In genomic region chr14:88551094-88551870, GRCh38 we compare ENCODE assay signal across 8 cellular contexts.
DNase-seq lines count a peak whose midpoint lies in the region; ATAC-seq and TF ChIP-seq lines count a peak whose summit lies in the region.

No MANE protein-coding gene starts in this region.

- peak overlapping the region; percentile 88 to 92 for H3K4me3 ChIP-seq in stomach smooth muscle (ENCODE audit: low read length in 2 of 2)

- CTCF ChIA-PET in activated naive CD4-positive, alpha-beta T cell treated with anti-CD3 and anti-CD28 coated beads, Interleukin-2, amount 10 ng/mL, durations not matched to agents 7 days and 5 days (lab: Charles Lee): no interaction called here

- H3K27ac ChIP-seq in stomach smooth muscle (ENCODE audit: low read length): peak overlapping the region; percentile 79

- H3K4me1 Mint-ChIP-seq in activated naive CD4-positive, alpha-beta T cell treated with anti-CD3 and anti-CD28 coated beads, Interleukin-2, amount 10 ng/mL, durations not matched to agents 7 days and 5 days: peaks cover 24% of the 10 kb centered on the region
- H3K4me1 Mint-ChIP-seq in nephron: peaks cover 53% of the 10 kb centered on the region

- H3K4me3 Mint-ChIP-seq in activated naive CD4-positive, alpha-beta T cell treated with anti-CD3 and anti-CD28 coated beads, Interleukin-2, amount 10 ng/mL, durations not matched to agents 7 days and 5 days: peak overlapping the region; percentile 66
- H3K4me3 Mint-ChIP-seq in nephron: peak overlapping the region; percentile 94 to 98 (median 95)

- peaks cover 69% of the 10 kb centered on the region for H3K27me3 Mint-ChIP-seq in activated naive CD4-positive, alpha-beta T cell treated with anti-CD3 and anti-CD28 coated beads, Interleukin-2, amount 10 ng/mL, durations not matched to agents 7 days and 5 days
- no peaks in the 10 kb centered on the region for H3K27me3 Mint-ChIP-seq in nephron (ENCODE audit: low read depth)

- no peaks in the 10 kb centered on the region for H3K27me3 ChIP-seq in stomach smooth muscle (ENCODE audit: control insufficient read depth in 1 of 2, insufficient read depth in 2 of 2, low read length in 2 of 2)

- H3K36me3 Mint-ChIP-seq in activated naive CD4-positive, alpha-beta T cell treated with anti-CD3 and anti-CD28 coated beads, Interleukin-2, amount 10 ng/mL, durations not matched to agents 7 days and 5 days: no peaks in the 10 kb centered on the region
- peaks cover 25% of the 10 kb centered on the region for H3K36me3 Mint-ChIP-seq in nephron (ENCODE audit: low read depth)

- H3K9me3 Mint-ChIP-seq in activated naive CD4-positive, alpha-beta T cell treated with anti-CD3 and anti-CD28 coated beads, Interleukin-2, amount 10 ng/mL, durations not matched to agents 7 days and 5 days: no peaks in the 10 kb centered on the region
- H3K9me3 Mint-ChIP-seq in nephron: no peaks in the 10 kb centered on the region

- no peak overlapping the region for H3K27ac Mint-ChIP-seq in activated naive CD4-positive, alpha-beta T cell treated with anti-CD3 and anti-CD28 coated beads, Interleukin-2, amount 10 ng/mL, durations not matched to agents 7 days and 5 days
- peak overlapping the region in 1 of 3 experiments; percentile 63 for H3K27ac Mint-ChIP-seq in nephron

- H3K9ac ChIP-seq in stomach smooth muscle (ENCODE audit: low read length in 2 of 2): peak overlapping the region; percentile 81 to 84

- DNase-seq in activated CD4-positive, CD25-positive, alpha-beta regulatory T cell treated with anti-CD3 and anti-CD28 coated beads, Interleukin-2, amount 50 U/mL, for 16 hours (ENCODE audit: low read depth, low spot score): peak; percentile 15
- no peak for DNase-seq in activated CD4-positive, CD25-positive, alpha-beta regulatory T cell treated with anti-CD3 and anti-CD28 coated beads, Interleukin-2, amount 50 U/mL, for 72 hours
- DNase-seq in NCI-H524 treated with DMSO at 0.1 percent for 48 hours (lab: John Stamatoyannopoulos, UW): peak; percentile 78
- peak; percentile 56 for DNase-seq in activated naive CD4-positive, alpha-beta T cell treated with anti-CD3 and anti-CD28 coated beads, Interleukin-2, amount 10 ng/mL, durations not matched to agents 7 days and 5 days
- peak; percentile 79 for DNase-seq in foreskin melanocyte

- TF ChIP-seq CTCF in nephron (IDR thresholded peaks at IDR 0.05; ENCODE audit: unreplicated experiment in 3 of 3): peak in 2 of 3 experiments; percentile 16

- ATAC-seq in GM21390 (IDR thresholded peaks at IDR 0.05; ENCODE audit: unreplicated experiment): no peak

- H3K9me3 ChIP-seq in stomach smooth muscle (ENCODE audit: control insufficient read depth in 2 of 2, low read length in 2 of 2): no peaks in the 10 kb centered on the region

- H3K36me3 ChIP-seq in stomach smooth muscle (ENCODE audit: control insufficient read depth in 2 of 2, insufficient read depth in 2 of 2, low read length in 2 of 2): peaks cover 13 to 20% of the 10 kb centered on the region in 2 donors

- H3K4me1 ChIP-seq in stomach smooth muscle (ENCODE audit: control insufficient read depth, insufficient read depth, low read length): peaks cover 16% of the 10 kb centered on the region
